In genomic region chr5:75524591-75524990, GRCh38 we compare ENCODE assay signal across 1 cellular context.
TF ChIP-seq lines count a peak whose summit lies in the region.

No MANE protein-coding gene starts in this region.

TF ChIP-seq in GM12878, 131 proteins besides CTCF, POLR2A, EP300 and RAD21:
- no peak for TF ChIP-seq SP1 (IDR thresholded peaks at IDR 0.05; ENCODE audit: low read depth, low read length)
- no peak for TF ChIP-seq RUNX3 (IDR thresholded peaks at IDR 0.05; ENCODE audit: low read length)
- TF ChIP-seq ZNF24 (IDR thresholded peaks at IDR 0.05): no peak
- no peak for TF ChIP-seq ZNF592 (IDR thresholded peaks at IDR 0.05)
- TF ChIP-seq NR2C2 (IDR thresholded peaks at IDR 0.05; ENCODE audit: borderline replicate concordance, control insufficient read depth, insufficient read length, low read depth): no peak
- no peak for TF ChIP-seq PRDM15 (CRISPR knock-in tag; IDR thresholded peaks at IDR 0.05)
- TF ChIP-seq SMARCA5 (IDR thresholded peaks at IDR 0.05): no peak
- TF ChIP-seq BHLHE40 (IDR thresholded peaks at IDR 0.05; ENCODE audit: borderline replicate concordance in 1 of 2, low read depth in 2 of 2, low read length in 1 of 2): no peak
- no peak for TF ChIP-seq JUND (IDR thresholded peaks at IDR 0.05; ENCODE audit: low read depth, low read length)
- no peak for TF ChIP-seq BACH1 (IDR thresholded peaks at IDR 0.05; ENCODE audit: borderline replicate concordance)
- TF ChIP-seq CHD1 (IDR thresholded peaks at IDR 0.05; ENCODE audit: low read depth, low read length): no peak
- TF ChIP-seq RB1 (IDR thresholded peaks at IDR 0.05; ENCODE audit: borderline replicate concordance): no peak
- TF ChIP-seq CEBPB (IDR thresholded peaks at IDR 0.05; ENCODE audit: borderline replicate concordance in 1 of 2, low read depth in 2 of 2, low read length in 2 of 2): no peak
- TF ChIP-seq ATF3 (IDR thresholded peaks at IDR 0.05; ENCODE audit: borderline replicate concordance, extremely low read depth, low read depth, low read length): no peak
- no peak for TF ChIP-seq TCF7 (IDR thresholded peaks at IDR 0.05; ENCODE audit: borderline replicate concordance)
